In genomic region chr7:98879989-98880337, GRCh38 we compare ENCODE assay signal across 8 cellular contexts. TPM values are rescaled to one million over a fixed set of nuclear protein-coding genes. Genes with fewer than 3 reads are reported as not detected.
A peak's percentile ranks its signal among the peaks of the same experiment; 100 is the strongest.
DNase-seq lines count a peak whose midpoint lies in the region; ATAC-seq and TF ChIP-seq lines count a peak whose summit lies in the region.

No MANE protein-coding gene starts in this region.

- H3K36me3 ChIP-seq in BE2C = peaks cover 39% of the 10 kb centered on the region
- H3K36me3 ChIP-seq in KOPT-K1 (ENCODE audit: insufficient read depth, low read length) = peaks cover 47% of the 10 kb centered on the region

- intact Hi-C loops in sciatic nerve (cut with DNase I) = no loop called here

- TF ChIP-seq CTCF in BE2C (IDR thresholded peaks at IDR 0.05; ENCODE audit: low read depth, low read length) (no peak), chondrocyte (IDR thresholded peaks at IDR 0.05) (no peak)

- ATAC-seq in naive thymus-derived CD8-positive, alpha-beta T cell = no peak
- ATAC-seq in GM18505 (IDR thresholded peaks at IDR 0.05; ENCODE audit: unreplicated experiment) (no peak), sciatic nerve (no peak), HG03135 (IDR thresholded peaks at IDR 0.05; ENCODE audit: unreplicated experiment) (no peak)

- DNase-seq in BE2C (no peak), chondrocyte (ENCODE audit: low spot score) (no peak), amniotic stem cell (lab: John Stamatoyannopoulos, UW) (no peak), sciatic nerve (ENCODE audit: low spot score) (no peak)
- DNase-seq in naive thymus-derived CD8-positive, alpha-beta T cell = no peak

- peaks cover 15% of the 10 kb centered on the region for H3K36me3 Mint-ChIP-seq in chondrocyte (ENCODE audit: low read depth)
- H3K36me3 Mint-ChIP-seq in naive thymus-derived CD8-positive, alpha-beta T cell = peaks cover 0 to 36% (median 9%) of the 10 kb centered on the region in 3 donors

- no peaks in the 10 kb centered on the region for H3K27me3 ChIP-seq in BE2C

- no peaks in the 10 kb centered on the region for H3K9me3 ChIP-seq in BE2C
- no peaks in the 10 kb centered on the region for H3K9me3 ChIP-seq in KOPT-K1 (ENCODE audit: insufficient read depth, low read length, poor library complexity, severe bottlenecking)

- no peaks in the 10 kb centered on the region for H3K9me3 Mint-ChIP-seq in chondrocyte (ENCODE audit: low read depth)
- H3K9me3 Mint-ChIP-seq in naive thymus-derived CD8-positive, alpha-beta T cell = no peaks in the 10 kb centered on the region

- peak overlapping the region; percentile 93 for H3K4me3 ChIP-seq in BE2C (ENCODE audit: low read depth, low read length)

- no peaks in the 10 kb centered on the region for H3K4me1 ChIP-seq in BE2C

- no peaks in the 10 kb centered on the region for H3K27me3 Mint-ChIP-seq in chondrocyte (ENCODE audit: low read depth)
- peaks cover 0 to 4% (median 0%) of the 10 kb centered on the region in 5 donors for H3K27me3 Mint-ChIP-seq in naive thymus-derived CD8-positive, alpha-beta T cell

- H3K27ac Mint-ChIP-seq in chondrocyte (ENCODE audit: unreplicated experiment) = peak overlapping the region; percentile 5
- H3K27ac Mint-ChIP-seq in naive thymus-derived CD8-positive, alpha-beta T cell = peak overlapping the region; percentile 88 to 97 (median 96)

- no peak for TF ChIP-seq POLR2A in GM18505 (IDR thresholded peaks at IDR 0.05; ENCODE audit: borderline replicate concordance, extremely low read depth, insufficient read depth, insufficient read length)

- peak overlapping the region; percentile 94 for H3K27ac ChIP-seq in KOPT-K1 (ENCODE audit: low read depth, low read length, poor library complexity, severe bottlenecking)

- peak overlapping the region; percentile 83 for H3K4me3 Mint-ChIP-seq in chondrocyte (ENCODE audit: unreplicated experiment)
- H3K4me3 Mint-ChIP-seq in naive thymus-derived CD8-positive, alpha-beta T cell = peak overlapping the region; percentile 85 to 99 (median 94)

- peaks cover 23% of the 10 kb centered on the region for H3K4me1 Mint-ChIP-seq in chondrocyte (ENCODE audit: low read depth)
- H3K4me1 Mint-ChIP-seq in naive thymus-derived CD8-positive, alpha-beta T cell = peaks cover 0 to 37% (median 18%) of the 10 kb centered on the region in 4 donors

- POLR2A ChIA-PET in naive thymus-derived CD8-positive, alpha-beta T cell (lab: Charles Lee) = interaction anchor here (0.7 to 2.9 kb wide), 4 partner anchors 8 to 629 kb away, joined by 3 to 12 read pairs (median 4); no protein-coding TSS in a partner anchor

RNA-seq across cellular contexts. Expression of gene TRRAP, which starts 1.6 kb away (rescaled TPM):
- 42.7 TPM for polyA plus RNA-seq in BE2C (2012; ENCODE audit: insufficient read depth, insufficient read length, low read depth)
- total RNA-seq in chondrocyte (30.4 to 46.3 TPM (median 32.0 TPM) in 3 replicates), sciatic nerve (50.6 TPM)
- total RNA-seq in naive thymus-derived CD8-positive, alpha-beta T cell = 10 to 100 TPM; 62.5 to 63.4 TPM
- 1 to 10 TPM; 2.6 to 5.9 (median 4.0) TPM for polyA plus RNA-seq in naive thymus-derived CD8-positive, alpha-beta T cell

RNA-seq across cellular contexts. Expression of gene TMEM130, which starts 10.1 kb away (rescaled TPM):
- polyA plus RNA-seq in BE2C (2012; ENCODE audit: insufficient read depth, insufficient read length, low read depth) = 55.8 TPM
- total RNA-seq in chondrocyte (19.3 to 19.7 TPM (median 19.3 TPM) in 3 replicates), sciatic nerve (5.7 TPM)
- total RNA-seq in naive thymus-derived CD8-positive, alpha-beta T cell = not detected
- not detected for polyA plus RNA-seq in naive thymus-derived CD8-positive, alpha-beta T cell
